In genomic region chrX:130158311-130158710, GRCh38 we compare ENCODE assay signal across 26 cellular contexts.
"Had no signal": no experiment of that assay in that cellular context is flagged by ENCODE, and none has a peak within 500 bp of the region (broad histone marks: within the 10 kb centered on the region; RNA-seq: fewer than 3 reads in every experiment).

No MANE protein-coding gene starts in this region.

- DNase-seq: islet precursor cell; left ventricle myocardium inferior; mesendoderm; naive B cell; natural killer cell; nephron progenitor cell; occipital lobe; ovary; right lobe of liver; stimulated activated CD4-positive, alpha-beta T cell treated with anti-CD3 and anti-CD28 coated beads, Interleukin-1b, Interleukin-23, amount 100 ng/mL, for 48 hours; stimulated activated CD4-positive, alpha-beta T cell treated with anti-CD3 and anti-CD28 coated beads, Interleukin-4, amount 100 ng/mL, for 1 hour; stimulated activated naive B cell treated with anti-CD40 and anti-IgM and Interleukin-4, amounts not matched to agents 10 μg/mL and 1 μg/mL and 100 μg/mL, for 72 hours; stimulated activated naive CD8-positive, alpha-beta T cell treated with anti-CD3 and anti-CD28 coated beads, Interleukin-15, Interleukin-2, amounts not matched to agents 100 U/mL and 50 U/mL, for 24 hours; stomach; testis; thyroid gland; transverse colon; upper lobe of left lung had no signal

- H3K9ac ChIP-seq: neural progenitor cell had no signal

- H3K4me1 ChIP-seq: neural progenitor cell, testis, thyroid gland, upper lobe of left lung, vagina had no signal

- H3K9me3 ChIP-seq: left ventricle myocardium inferior, neutrophil, ovary, right atrium auricular region, right lobe of liver, stomach, testis, thyroid gland, transverse colon, upper lobe of left lung, vagina had no signal

- H3K27me3 Mint-ChIP-seq: naive B cell; progenitor cell of endocrine pancreas; stimulated activated naive B cell treated with anti-CD40 and anti-IgM and Interleukin-4, amounts not matched to agents 10 μg/mL and 1 μg/mL and 100 μg/mL, for 72 hours had no signal

- H3K27ac ChIP-seq: left ventricle myocardium inferior, neural progenitor cell, neutrophil, ovary, right atrium auricular region, right lobe of liver, stomach, testis, thyroid gland, transverse colon, upper lobe of left lung, vagina had no signal

- H3K36me3 ChIP-seq: left ventricle myocardium inferior, neural progenitor cell, neutrophil, ovary, right atrium auricular region, right lobe of liver, thyroid gland, transverse colon, vagina had no signal

- H2AFZ ChIP-seq: neural progenitor cell had no signal

- ATAC-seq: natural killer cell; right lobe of liver; stimulated activated naive B cell treated with anti-CD40 and anti-IgM and Interleukin-4, amounts not matched to agents 10 μg/mL and 1 μg/mL and 100 μg/mL, for 72 hours; stimulated activated naive CD8-positive, alpha-beta T cell treated with anti-CD3 and anti-CD28 coated beads, Interleukin-15, Interleukin-2, amounts not matched to agents 100 U/mL and 50 U/mL, for 24 hours had no signal

- H3K4me1 Mint-ChIP-seq: stimulated activated naive B cell treated with anti-CD40 and anti-IgM and Interleukin-4, amounts not matched to agents 10 μg/mL and 1 μg/mL and 100 μg/mL, for 72 hours had no signal

- H3K9me3 Mint-ChIP-seq: naive B cell; natural killer cell; neural progenitor cell; stimulated activated naive B cell treated with anti-CD40 and anti-IgM and Interleukin-4, amounts not matched to agents 10 μg/mL and 1 μg/mL and 100 μg/mL, for 72 hours had no signal

- H3K4me2 ChIP-seq: neural progenitor cell, smooth muscle cell had no signal

- H3K36me3 Mint-ChIP-seq: mesothelial cell of epicardium, naive B cell, natural killer cell had no signal

- H3K4me3 Mint-ChIP-seq: mesothelial cell of epicardium; naive B cell; natural killer cell; nephron progenitor cell; neural progenitor cell; stimulated activated naive B cell treated with anti-CD40 and anti-IgM and Interleukin-4, amounts not matched to agents 10 μg/mL and 1 μg/mL and 100 μg/mL, for 72 hours had no signal

- H3K27ac Mint-ChIP-seq: mesothelial cell of epicardium; naive B cell; natural killer cell; nephron progenitor cell; neural progenitor cell; progenitor cell of endocrine pancreas; stimulated activated naive B cell treated with anti-CD40 and anti-IgM and Interleukin-4, amounts not matched to agents 10 μg/mL and 1 μg/mL and 100 μg/mL, for 72 hours had no signal

- H3K27me3 ChIP-seq: neural progenitor cell, neutrophil, ovary, right atrium auricular region, right lobe of liver, stomach, testis, thyroid gland, transverse colon, upper lobe of left lung, vagina had no signal

- H3K4me3 ChIP-seq: left ventricle myocardium inferior, lung, neural progenitor cell, ovary, right atrium auricular region, right lobe of liver, smooth muscle cell, stomach, testis, thyroid gland, transverse colon, upper lobe of left lung, vagina had no signal
